Comparison of ENCODE assay signal across 28 cellular contexts in the genomic region with DNA sequence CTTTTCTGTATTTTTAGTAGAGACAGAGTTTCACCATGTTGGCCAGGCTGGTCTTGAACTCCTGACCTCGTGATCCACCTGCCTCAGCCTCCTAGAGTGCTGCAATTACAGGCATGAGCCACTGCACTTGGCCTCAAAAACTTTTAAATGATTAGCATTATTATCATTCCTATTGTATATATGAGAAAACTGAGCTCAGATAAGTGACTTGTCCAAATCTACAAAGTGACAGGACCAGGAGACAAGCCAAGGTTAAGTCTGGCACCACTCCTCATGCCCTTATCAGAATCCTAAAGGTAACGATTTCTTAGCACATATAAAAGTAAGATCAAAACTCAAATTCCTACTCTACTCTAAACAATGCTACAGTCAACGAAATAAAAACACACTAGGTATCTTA. TPM values are rescaled to one million over a fixed set of nuclear protein-coding genes. Genes with fewer than 3 reads are reported as not detected.
DNase-seq lines count a peak whose midpoint lies in the region; ATAC-seq and TF ChIP-seq lines count a peak whose summit lies in the region.
"Had no signal": no experiment of that assay in that cellular context is flagged by ENCODE, and none has a peak within 500 bp of the region (broad histone marks: within the 10 kb centered on the region; RNA-seq: fewer than 3 reads in every experiment).

No MANE protein-coding gene starts in this region.

- no peak overlapping the region for H4K91ac ChIP-seq in IMR-90 (ENCODE audit: insufficient read depth, low read depth, low read length)

- peaks cover 5% of the 10 kb centered on the region; the same call in 1 of the 2 replicates for H4K20me1 ChIP-seq in IMR-90 (ENCODE audit: insufficient read depth, low read length)
- H4K20me1 ChIP-seq in hepatocyte (ENCODE audit: insufficient read depth, poor library complexity, severe bottlenecking): no peaks in the 10 kb centered on the region

- DNase-seq in IMR-90: no peak
- peak in 3 of 4 donors; percentile 26 to 54 (median 47) for DNase-seq in body of pancreas
- DNase-seq in memory B cell (ENCODE audit: low spot score in 2 of 2): no peak
- DNase-seq in gastrocnemius medialis: no peak
- no peak for DNase-seq in hepatocyte (ENCODE audit: low spot score)
- no peak for DNase-seq in GDM1 (lab: John Stamatoyannopoulos, UW)
- DNase-seq: 8988T; ACHN; BE2C; C1 segment of cervical spinal cord; CD4-positive, alpha-beta memory T cell; CD4-positive, CD25-positive, alpha-beta regulatory T cell; CD8-positive, alpha-beta memory T cell; COR-L47; DMS 273 treated with DMSO at 0.1 percent for 48 hours; DMS153; DMS53; DMS79; DND-41; EL; GF-D8 had no signal

- H3K4me2 ChIP-seq in IMR-90 (ENCODE audit: low read depth, low read length) (no peak overlapping the region), hepatocyte (no peak overlapping the region)
- H3K4me2 ChIP-seq: BLaER1 had no signal

- peak overlapping the region; percentile 31 for H3K27ac Mint-ChIP-seq in memory B cell

- H4K5ac ChIP-seq in IMR-90 (ENCODE audit: low read depth, low read length): no peak overlapping the region; the same call in 1 of the 2 replicates

- H3K27me3 ChIP-seq in IMR-90 (ENCODE audit: control insufficient read depth, insufficient read depth, low read length) (no peaks in the 10 kb centered on the region), body of pancreas (no peaks in the 10 kb centered on the region), gastrocnemius medialis (no peaks in the 10 kb centered on the region), hepatocyte (no peaks in the 10 kb centered on the region)
- H3K27me3 ChIP-seq: BE2C, BLaER1 had no signal

- TF ChIP-seq RAD21 in IMR-90 (IDR thresholded peaks at IDR 0.05; ENCODE audit: low read length): no peak

- H3K4me3 ChIP-seq in IMR-90 (ENCODE audit: insufficient read depth, low read depth, low read length): no peak overlapping the region
- no peak overlapping the region for H3K4me3 ChIP-seq in body of pancreas
- no peak overlapping the region for H3K4me3 ChIP-seq in gastrocnemius medialis
- H3K4me3 ChIP-seq in hepatocyte: no peak overlapping the region
- H3K4me3 ChIP-seq: BLaER1 had no signal

- intact Hi-C loops in IMR-90 (cut with micrococcal nuclease): loop anchor here (10.0 kb wide), 1 partner anchor 371 kb away; no protein-coding TSS in a partner anchor
- intact Hi-C loops in body of pancreas (cut with DNase I): no loop called here
- intact Hi-C loops in gastrocnemius medialis (cut with DNase I; ENCODE audit: low total_unique reads): no loop called here

- H2AK9ac ChIP-seq in IMR-90 (replicated peaks; ENCODE audit: low read depth, low read length, poor library complexity): no peak overlapping the region

- H3K36me3 ChIP-seq in IMR-90 (ENCODE audit: control insufficient read depth, insufficient read depth, low read length): peaks cover 36% of the 10 kb centered on the region
- peaks cover 0 to 15% of the 10 kb centered on the region in 2 donors for H3K36me3 ChIP-seq in body of pancreas (replicated peaks in 1 of 2; ENCODE audit: insufficient read depth in 1 of 2, low read depth in 2 of 2)
- peaks cover 2 to 52% of the 10 kb centered on the region in 2 donors for H3K36me3 ChIP-seq in gastrocnemius medialis
- no peaks in the 10 kb centered on the region for H3K36me3 ChIP-seq in hepatocyte (replicated peaks; ENCODE audit: insufficient read depth, low read depth)

- H2BK5ac ChIP-seq in IMR-90 (ENCODE audit: low read depth, low read length, poor library complexity, severe bottlenecking): peak overlapping the region; percentile 41

- TF ChIP-seq CTCF in IMR-90 (conservative IDR thresholded peaks at IDR 0.05; ENCODE audit: low read depth, low read length): no peak
- peak in 2 of 7 experiments; percentile 9 to 14 for TF ChIP-seq CTCF in body of pancreas (IDR thresholded peaks at IDR 0.05)
- TF ChIP-seq CTCF in gastrocnemius medialis (IDR thresholded peaks at IDR 0.05 in 4 of 5, conservative IDR thresholded peaks at IDR 0.05 in 1 of 5): no peak
- no peak for TF ChIP-seq CTCF in hepatocyte (IDR thresholded peaks at IDR 0.05; ENCODE audit: poor library complexity)

- in situ Hi-C loops in IMR-90 (cut with MboI; ENCODE audit: low sequenced_read_pairs): no loop called here
- in situ Hi-C loops in gastrocnemius medialis (cut with MboI; ENCODE audit: low sequenced_read_pairs in 4 of 4): no loop called here

- no peak overlapping the region for H2AFZ ChIP-seq in IMR-90 (replicated peaks; ENCODE audit: low read length, poor library complexity)
- H2AFZ ChIP-seq in hepatocyte: no peak overlapping the region

- no peak overlapping the region for H2BK120ac ChIP-seq in IMR-90 (ENCODE audit: low read depth, low read length)

- no peak overlapping the region for H3K4ac ChIP-seq in IMR-90 (ENCODE audit: low read depth, low read length)

- H3K9me2 ChIP-seq in hepatocyte (replicated peaks; ENCODE audit: insufficient read depth): no peaks in the 10 kb centered on the region

- peaks cover 21 to 38% of the 10 kb centered on the region in 2 experiments for H3K79me1 ChIP-seq in IMR-90 (ENCODE audit: low read depth in 1 of 2, low read length in 2 of 2)

- no peaks in the 10 kb centered on the region for H3K27me3 Mint-ChIP-seq in memory B cell
- H3K27me3 Mint-ChIP-seq: CD4-positive, alpha-beta memory T cell; CD4-positive, CD25-positive, alpha-beta regulatory T cell; CD8-positive, alpha-beta memory T cell had no signal

- peaks cover 30% of the 10 kb centered on the region for H3K36me3 Mint-ChIP-seq in memory B cell

- BruUV-seq in IMR-90 (replicated peaks; lab: Mats Ljungman, UMichigan): no TSS peak

- H3K9me3 Mint-ChIP-seq in memory B cell: no peaks in the 10 kb centered on the region
- H3K9me3 Mint-ChIP-seq: CD14-positive monocyte; CD4-positive, CD25-positive, alpha-beta regulatory T cell; CD8-positive, alpha-beta memory T cell had no signal

- H2BK20ac ChIP-seq in IMR-90 (ENCODE audit: low read depth, low read length): no peak overlapping the region

- peak overlapping the region; percentile 33; the same call in 1 of the 2 replicates for H3K27ac ChIP-seq in IMR-90 (ENCODE audit: insufficient read depth, low read length)
- peak overlapping the region in 1 of 4 donors; percentile 40 for H3K27ac ChIP-seq in body of pancreas
- H3K27ac ChIP-seq in gastrocnemius medialis: peak overlapping the region; percentile 15 to 88 (median 33)
- no peak overlapping the region for H3K27ac ChIP-seq in hepatocyte
- H3K27ac ChIP-seq: BLaER1 had no signal

- no peak overlapping the region for H3K14ac ChIP-seq in IMR-90 (replicated peaks; ENCODE audit: low read depth, low read length)

- CTCF ChIA-PET in IMR-90 (lab: Yijun Ruan, JAX): no interaction called here

- POLR2A ChIA-PET in IMR-90 (lab: Charles Lee; ENCODE audit: unreplicated experiment): no interaction called here

- peaks cover 6% of the 10 kb centered on the region for H3K79me2 ChIP-seq in hepatocyte

- H3K18ac ChIP-seq in IMR-90 (ENCODE audit: low read depth, low read length): peak overlapping the region; percentile 9; the same call in 1 of the 2 replicates

- no peak overlapping the region for H3K9ac ChIP-seq in IMR-90 (ENCODE audit: low read depth, low read length)
- H3K9ac ChIP-seq: BLaER1 had no signal

- no peak for ATAC-seq in IMR-90 (ENCODE audit: low read depth)
- peak; percentile 70 for ATAC-seq in body of pancreas
- ATAC-seq in memory B cell (ENCODE audit: low read depth): no peak
- no peak for ATAC-seq in gastrocnemius medialis
- ATAC-seq in GM19035 (IDR thresholded peaks at IDR 0.05; ENCODE audit: unreplicated experiment): no peak

- no peak overlapping the region for H3K4me3 Mint-ChIP-seq in memory B cell
- H3K4me3 Mint-ChIP-seq: CD14-positive monocyte; CD4-positive, alpha-beta memory T cell; CD4-positive, CD25-positive, alpha-beta regulatory T cell; CD8-positive, alpha-beta memory T cell had no signal

- peaks cover 7% of the 10 kb centered on the region; the same call in 1 of the 2 replicates for H3K4me1 ChIP-seq in IMR-90 (ENCODE audit: control insufficient read depth, insufficient read depth, low read length)
- peaks cover 20% of the 10 kb centered on the region for H3K4me1 ChIP-seq in body of pancreas
- H3K4me1 ChIP-seq in gastrocnemius medialis: peaks cover 28 to 32% of the 10 kb centered on the region in 2 donors
- no peaks in the 10 kb centered on the region for H3K4me1 ChIP-seq in hepatocyte (ENCODE audit: insufficient read depth)
- H3K4me1 ChIP-seq: BE2C, BLaER1 had no signal

- WGBS in IMR-90 (ENCODE audit: extremely low coverage in 2 of 2, insufficient read length in 1 of 2), 2 experiments: no CpG with 5 or more reads among the region's 3 CpGs
- WGBS in body of pancreas, 2 donors: 31 to 40% methylated on average over 3 of the region's 3 CpGs
- 93% methylated on average over 3 of the region's 3 CpGs for WGBS in hepatocyte (ENCODE audit: low lambda C conversion rate, missing lambda C conversion rate)

- H2AK5ac ChIP-seq in IMR-90 (ENCODE audit: low read depth, low read length): no peak overlapping the region

- H4K8ac ChIP-seq in IMR-90 (ENCODE audit: low read depth in 2 of 2, low read length in 2 of 2): no peak overlapping the region

- TF ChIP-seq POLR2A in IMR-90 (IDR thresholded peaks at IDR 0.05; ENCODE audit: low read depth, low read length) (no peak), body of pancreas (IDR thresholded peaks at IDR 0.05) (no peak), gastrocnemius medialis (IDR thresholded peaks at IDR 0.05) (no peak)

- H2BK15ac ChIP-seq in IMR-90 (ENCODE audit: low read depth, low read length): no peak overlapping the region

- dilution Hi-C loops in IMR-90 (cut with HindIII; ENCODE audit: low sequenced_read_pairs, unreplicated experiment): no loop called here

- peaks cover 3% of the 10 kb centered on the region; the same call in 1 of the 2 replicates for H3K9me1 ChIP-seq in IMR-90 (ENCODE audit: insufficient read depth, low read length)

- no peaks in the 10 kb centered on the region for H3K4me1 Mint-ChIP-seq in memory B cell
- H3K4me1 Mint-ChIP-seq: CD14-positive monocyte had no signal

- H3K23ac ChIP-seq in IMR-90 (ENCODE audit: low read depth, low read length): no peak overlapping the region

- no peak overlapping the region for H3K56ac ChIP-seq in IMR-90 (ENCODE audit: extremely low read depth, insufficient read depth, low read length)

- H3K9me3 ChIP-seq in IMR-90 (ENCODE audit: control insufficient read depth, insufficient read depth, low read length) (no peaks in the 10 kb centered on the region), body of pancreas (no peaks in the 10 kb centered on the region), gastrocnemius medialis (no peaks in the 10 kb centered on the region), hepatocyte (ENCODE audit: low read depth) (no peaks in the 10 kb centered on the region)
- H3K9me3 ChIP-seq: BE2C, BLaER1 had no signal

RNA-seq across cellular contexts. Expression of a gene that starts 32.2 kb away (rescaled TPM):
- total RNA-seq in IMR-90 (2012; rRNA removed) (under 0.01 and 0.36 TPM in 2 replicates), body of pancreas (1 to 10 TPM; 2.3 to 3.0 TPM), gastrocnemius medialis (1 to 10 TPM in 1 of 4 donors, under 1 TPM in 1, not detected in 2; 0.24 to 3.3 TPM), hepatocyte (0.64 TPM in 1 of 2 replicates, not detected in the other)
- polyA plus RNA-seq in IMR-90 (2012; rRNA removed) (0.79 and 1.2 TPM in 2 replicates), hepatocyte (0.53 and 1.6 TPM in 2 replicates)
- 0.41 and 0.69 TPM in 2 replicates for polyA plus RNA-seq in IMR-90 (2012; cell fraction: cytosol; rRNA removed)
- polyA plus RNA-seq in IMR-90 (2012; cell fraction: nucleus; rRNA removed; ENCODE audit: low replicate concordance): 4.5 and 11.7 TPM in 2 replicates
- polyA plus RNA-seq: CD14-positive monocyte had no signal

RNA-seq across cellular contexts. Expression of a gene that starts 58.5 kb away (rescaled TPM):
- total RNA-seq in IMR-90 (2012; rRNA removed): not detected in 2 replicates
- not detected in 2 replicates for polyA plus RNA-seq in IMR-90 (2012; rRNA removed)
- polyA plus RNA-seq in IMR-90 (2012; cell fraction: cytosol; rRNA removed): not detected in 2 replicates
- polyA plus RNA-seq in IMR-90 (2012; cell fraction: nucleus; rRNA removed; ENCODE audit: low replicate concordance): not detected in 2 replicates
- total RNA-seq in body of pancreas: not detected
- total RNA-seq in gastrocnemius medialis: 10 to 100 TPM; 23.2 to 94.9 (median 41.7) TPM
- total RNA-seq in hepatocyte: not detected in 2 replicates
- not detected in 2 replicates for polyA plus RNA-seq in hepatocyte
- total RNA-seq: A673; CD4-positive, alpha-beta memory T cell; CD4-positive, CD25-positive, alpha-beta regulatory T cell; CD8-positive, alpha-beta memory T cell; Daoy; G401 had no signal
- polyA plus RNA-seq: AG04450; CD14-positive monocyte; CD4-positive, alpha-beta memory T cell; CD4-positive, CD25-positive, alpha-beta regulatory T cell; CD8-positive, alpha-beta memory T cell had no signal

Comparison
In these comparisons a context has a peak if more than half of its experiments do, and no peak if none do; other contexts are left out.
1. DNase-seq: peak in body of pancreas (3 of 4); none in IMR-90 (single experiment), memory B cell (0 of 2), gastrocnemius medialis (0 of 2), hepatocyte (single experiment) and GDM1 (single experiment).
2. RNA of a gene that starts 58.5 kb away (total RNA-seq): 23.2 to 94.9 TPM in gastrocnemius medialis; not detected in IMR-90, not detected in body of pancreas and not detected in hepatocyte; every median in the first group is over 10 times any median in the second.